ENCODE assay signal across 11 cellular contexts in the genomic region with DNA sequence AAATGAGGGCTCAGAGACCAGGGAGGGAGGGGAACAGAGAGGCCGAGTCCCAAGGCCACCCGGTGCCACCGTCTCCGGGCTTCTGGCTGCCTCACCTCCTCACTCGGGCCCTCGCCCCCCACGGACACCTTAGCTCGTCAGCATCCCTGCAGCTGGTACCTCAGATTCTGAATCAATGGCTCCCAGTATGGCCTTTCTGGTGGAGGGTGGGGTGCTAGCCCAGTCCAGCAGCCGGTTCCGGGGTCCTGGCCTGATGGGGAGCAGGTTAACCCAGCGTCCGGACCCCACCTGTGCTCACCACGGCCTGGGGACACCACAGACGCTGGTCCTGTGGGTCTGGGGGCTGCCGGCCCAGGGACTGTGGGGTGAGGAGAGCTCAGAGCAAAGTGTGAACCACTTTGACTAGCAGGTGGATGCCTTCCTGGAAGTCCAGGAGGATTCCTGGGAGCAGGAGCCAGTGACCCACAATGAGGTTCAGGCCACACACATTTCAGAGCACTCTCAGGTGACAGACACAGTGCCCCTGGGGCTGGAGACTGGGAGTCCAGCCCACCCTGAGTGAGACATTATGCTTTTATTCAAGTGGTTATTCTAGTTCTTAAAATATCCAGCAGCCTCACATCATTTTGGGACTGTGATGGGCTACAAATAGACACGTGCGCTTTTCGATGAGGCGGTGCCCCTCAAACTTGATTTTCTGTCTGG. TPM values are rescaled to one million over a fixed set of nuclear protein-coding genes. Genes with fewer than 3 reads are reported as not detected.
A peak's percentile ranks its signal among the peaks of the same experiment; 100 is the strongest.
DNase-seq lines count a peak whose midpoint lies in the region; ATAC-seq and TF ChIP-seq lines count a peak whose summit lies in the region.
"Had no signal": no experiment of that assay in that cellular context is flagged by ENCODE, and none has a peak within 500 bp of the region (broad histone marks: within the 10 kb centered on the region; RNA-seq: fewer than 3 reads in every experiment).

No MANE protein-coding gene starts in this region.

- H3K27me3 Mint-ChIP-seq in activated B cell treated with CpG ODN at 0.5 μM for 24 hours = peaks cover 21% of the 10 kb centered on the region
- H3K27me3 Mint-ChIP-seq: CD4-positive, CD25-positive, alpha-beta regulatory T cell had no signal

- CTCF ChIA-PET in activated B cell treated with CpG ODN at 0.5 μM for 24 hours (lab: Charles Lee) = no interaction called here

- no peak for TF ChIP-seq EP300 in suprapubic skin (IDR thresholded peaks at IDR 0.05)

- no peak overlapping the region for H3K27ac ChIP-seq in right atrium auricular region
- H3K27ac ChIP-seq in suprapubic skin = no peak overlapping the region
- H3K27ac ChIP-seq: cardiac muscle cell had no signal

- intact Hi-C loops in activated B cell treated with CpG ODN at 0.5 μM for 24 hours (cut with micrococcal nuclease) = loop anchor here (2.0 kb wide), 2 partner anchors 18 to 26 kb away; no protein-coding TSS in a partner anchor

- H3K4me1 ChIP-seq in right atrium auricular region (peaks cover 0 to 14% of the 10 kb centered on the region in 2 donors), suprapubic skin (peaks cover 13% of the 10 kb centered on the region)

- peaks cover 3% of the 10 kb centered on the region for H3K4me1 Mint-ChIP-seq in activated B cell treated with CpG ODN at 0.5 μM for 24 hours

- in situ Hi-C loops in G401 (cut with HindIII; ENCODE audit: low sequenced_read_pairs) = no loop called here

- H3K9me3 ChIP-seq in right atrium auricular region (no peaks in the 10 kb centered on the region), suprapubic skin (no peaks in the 10 kb centered on the region)

- no peak overlapping the region for H3K4me3 Mint-ChIP-seq in activated B cell treated with CpG ODN at 0.5 μM for 24 hours

- WGBS in suprapubic skin = 87% methylated on average over 12 of the region's 19 CpGs

- no peak for TF ChIP-seq CTCF in activated B cell treated with CpG ODN at 0.5 μM for 24 hours (IDR thresholded peaks at IDR 0.05)
- TF ChIP-seq CTCF in right atrium auricular region (IDR thresholded peaks at IDR 0.05) = no peak
- TF ChIP-seq CTCF in suprapubic skin (IDR thresholded peaks at IDR 0.05) = no peak

- ATAC-seq in activated B cell treated with CpG ODN at 0.5 μM for 24 hours (ENCODE audit: low read depth) (no peak), GM18868 (IDR thresholded peaks at IDR 0.05; ENCODE audit: unreplicated experiment) (no peak)

- POLR2A ChIA-PET in activated B cell treated with CpG ODN at 0.5 μM for 24 hours (lab: Charles Lee) = interaction anchor here (0.9 to 1.5 kb wide), 2 partner anchors 25 to 27 kb away, joined by 3 to 4 read pairs; no protein-coding TSS in a partner anchor

- peak overlapping the region; percentile 66 for H3K27ac Mint-ChIP-seq in activated B cell treated with CpG ODN at 0.5 μM for 24 hours

- H3K4me3 ChIP-seq in right atrium auricular region (no peak overlapping the region), suprapubic skin (no peak overlapping the region)

- DNase-seq in activated effector memory CD4-positive, alpha-beta T cell treated with anti-CD3 and anti-CD28 coated beads, Interleukin-2, amount 50 U/mL, for 16 hours = peak; percentile 61
- DNase-seq in activated effector memory CD4-positive, alpha-beta T cell treated with Interleukin-2 at 50 U/mL for 16 hours = no peak
- no peak for DNase-seq in activated B cell treated with CpG ODN at 0.5 μM for 24 hours
- peak; percentile 44 for DNase-seq in right atrium auricular region (ENCODE audit: low spot score)
- peak; percentile 63 to 65 for DNase-seq in suprapubic skin (ENCODE audit: low spot score in 2 of 2)
- DNase-seq in NCI-H69 (lab: John Stamatoyannopoulos, UW) = no peak
- DNase-seq in G401 (ENCODE audit: low spot score) = no peak
- DNase-seq: CD4-positive, CD25-positive, alpha-beta regulatory T cell; hippocampal formation had no signal

- no peaks in the 10 kb centered on the region for H3K9me3 Mint-ChIP-seq in activated B cell treated with CpG ODN at 0.5 μM for 24 hours
- H3K9me3 Mint-ChIP-seq: CD4-positive, CD25-positive, alpha-beta regulatory T cell had no signal

- peaks cover 0 to 3% of the 10 kb centered on the region in 2 donors for H3K27me3 ChIP-seq in right atrium auricular region
- peaks cover 27% of the 10 kb centered on the region for H3K27me3 ChIP-seq in suprapubic skin

- no peak for TF ChIP-seq POLR2A in suprapubic skin (IDR thresholded peaks at IDR 0.05)

- no peaks in the 10 kb centered on the region for H3K36me3 Mint-ChIP-seq in activated B cell treated with CpG ODN at 0.5 μM for 24 hours (ENCODE audit: low read depth)
- H3K36me3 Mint-ChIP-seq: CD4-positive, CD25-positive, alpha-beta regulatory T cell had no signal

- H3K36me3 ChIP-seq in right atrium auricular region = no peaks in the 10 kb centered on the region
- H3K36me3 ChIP-seq in suprapubic skin = no peaks in the 10 kb centered on the region
- H3K36me3 ChIP-seq: cardiac muscle cell had no signal

RNA-seq across cellular contexts. Expression of a gene that starts 53.3 kb away (rescaled TPM):
- total RNA-seq in activated B cell treated with CpG ODN at 0.5 μM for 24 hours (5.1 and 6.1 TPM in 2 replicates), right atrium auricular region (under 1 TPM; 0.12 to 0.30 TPM), suprapubic skin (10 to 100 TPM in 1 of 4 donors, 1 to 10 TPM in 3; 3.0 to 10.7 (median 4.2) TPM)
- 0.24 and 2.5 TPM in 2 replicates for total RNA-seq in G401 (2014; rRNA removed; shearing (Covaris generic))

Comparison
In these comparisons a context has a peak if more than half of its experiments do, and no peak if none do; other contexts are left out.
1. DNase-seq: peak in activated effector memory CD4-positive, alpha-beta T cell treated with anti-CD3 and anti-CD28 coated beads, Interleukin-2, amount 50 U/mL, for 16 hours (single experiment), right atrium auricular region (single experiment) and suprapubic skin (2 of 2); none in activated effector memory CD4-positive, alpha-beta T cell treated with Interleukin-2 at 50 U/mL for 16 hours (single experiment), activated B cell treated with CpG ODN at 0.5 μM for 24 hours (single experiment), NCI-H69 (single experiment) and G401 (single experiment).